Comparison of ENCODE assay signal across 8 cellular contexts in the genomic region with DNA sequence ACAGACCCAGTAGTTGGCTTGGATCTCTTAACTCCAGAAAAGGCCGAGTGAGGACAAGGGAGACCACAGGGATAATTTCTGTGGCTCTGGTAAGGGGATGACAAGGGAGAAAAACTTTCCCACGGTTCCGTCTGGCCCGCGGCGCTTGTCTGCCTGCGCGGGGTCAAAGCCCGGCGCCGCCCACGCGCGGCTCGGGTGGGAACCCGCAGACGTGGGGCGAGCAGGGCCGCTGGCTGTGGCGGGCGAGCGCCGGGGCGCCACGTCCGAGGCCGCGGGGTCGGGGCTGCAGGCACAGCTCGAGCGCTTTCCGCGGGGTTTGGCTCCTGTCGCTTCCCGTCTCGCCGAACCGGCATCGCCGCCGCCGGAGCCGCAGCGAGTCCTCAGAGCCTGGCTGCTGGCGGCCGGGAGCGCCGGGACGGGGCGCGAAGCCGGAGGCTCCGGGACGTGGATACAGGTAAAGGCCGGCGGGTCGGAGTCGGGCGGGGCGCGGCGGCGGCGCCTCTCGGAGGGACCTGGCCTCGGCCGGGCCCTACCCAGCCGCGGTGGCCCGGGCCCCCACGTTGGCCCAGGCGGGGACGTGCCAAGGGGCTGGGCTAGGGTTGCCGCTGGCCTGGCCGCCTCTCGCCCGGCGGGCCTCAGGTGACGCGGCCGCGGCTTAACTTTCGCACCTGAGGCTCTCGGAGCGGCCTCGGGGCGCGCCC. TPM values are rescaled to one million over a fixed set of nuclear protein-coding genes. Genes with fewer than 3 reads are reported as not detected.
A peak's percentile ranks its signal among the peaks of the same experiment; 100 is the strongest.
DNase-seq lines count a peak whose midpoint lies in the region; ATAC-seq, FAIRE-seq and TF ChIP-seq lines count a peak whose summit lies in the region.

A gene with protein sequence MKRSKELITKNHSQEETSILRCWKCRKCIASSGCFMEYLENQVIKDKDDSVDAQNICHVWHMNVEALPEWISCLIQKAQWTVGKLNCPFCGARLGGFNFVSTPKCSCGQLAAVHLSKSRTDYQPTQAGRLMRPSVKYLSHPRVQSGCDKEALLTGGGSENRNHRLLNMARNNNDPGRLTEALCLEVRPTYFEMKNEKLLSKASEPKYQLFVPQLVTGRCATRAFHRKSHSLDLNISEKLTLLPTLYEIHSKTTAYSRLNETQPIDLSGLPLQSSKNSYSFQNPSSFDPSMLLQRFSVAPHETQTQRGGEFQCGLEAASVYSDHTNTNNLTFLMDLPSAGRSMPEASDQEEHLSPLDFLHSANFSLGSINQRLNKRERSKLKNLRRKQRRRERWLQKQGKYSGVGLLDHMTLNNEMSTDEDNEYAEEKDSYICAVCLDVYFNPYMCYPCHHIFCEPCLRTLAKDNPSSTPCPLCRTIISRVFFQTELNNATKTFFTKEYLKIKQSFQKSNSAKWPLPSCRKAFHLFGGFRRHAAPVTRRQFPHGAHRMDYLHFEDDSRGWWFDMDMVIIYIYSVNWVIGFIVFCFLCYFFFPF (plus strand): TSS at position 344 of the 701 bp plus-strand sequence. CDS start 34,965 bp downstream, outside the sequence.

- ATAC-seq in HG03469 (IDR thresholded peaks at IDR 0.05; ENCODE audit: unreplicated experiment) (peak; percentile 32), psoas muscle (peak; percentile 88 to 93 (median 92)), GM18519 (IDR thresholded peaks at IDR 0.05; ENCODE audit: low FRiP score, unreplicated experiment) (no peak)

- FAIRE-seq in GM12891 (lab: Jason Lieb, UNC) (no peak), astrocyte (lab: Jason Lieb, UNC) (no peak), GM19239 (lab: Jason Lieb, UNC) (no peak)

- no peaks in the 10 kb centered on the region for H3K9me2 ChIP-seq in hepatocyte (replicated peaks; ENCODE audit: insufficient read depth)

- DNase-seq in GM12891 (ENCODE audit: insufficient read length, low spot score): peak; percentile 12
- DNase-seq in astrocyte (ENCODE audit: low read depth): peak; percentile 36
- peak; percentile 73 for DNase-seq in hepatocyte (ENCODE audit: low spot score)
- peak; percentile 48 to 79 for DNase-seq in psoas muscle
- no peak for DNase-seq in GM19239 (ENCODE audit: insufficient read length, low spot score)
- DNase-seq in RPMI8226: no peak

- H3K9me3 ChIP-seq in astrocyte (ENCODE audit: insufficient read depth, low read depth, low read length) (no peaks in the 10 kb centered on the region), hepatocyte (ENCODE audit: low read depth) (no peaks in the 10 kb centered on the region), psoas muscle (no peaks in the 10 kb centered on the region)

- H3K9ac ChIP-seq in astrocyte (ENCODE audit: low read length): peak within 1 kb of the TSS; percentile 78

- TF ChIP-seq CTCF in astrocyte (IDR thresholded peaks at IDR 0.05; ENCODE audit: insufficient read depth, low read depth, low read length): no peak
- TF ChIP-seq CTCF in hepatocyte (IDR thresholded peaks at IDR 0.05; ENCODE audit: poor library complexity): no peak
- no peak for TF ChIP-seq CTCF in psoas muscle (IDR thresholded peaks at IDR 0.05)

- peaks cover 5% of the 10 kb centered on the region for H3K27me3 Mint-ChIP-seq in astrocyte (ENCODE audit: low read depth, unreplicated experiment)

- peak within 1 kb of the TSS; percentile 87 for H2AFZ ChIP-seq in astrocyte (ENCODE audit: low read depth, low read length)
- H2AFZ ChIP-seq in hepatocyte: peak within 1 kb of the TSS; percentile 97

- no peaks in the 10 kb centered on the region for H3K36me3 ChIP-seq in astrocyte (ENCODE audit: insufficient read depth, low read length)
- no peaks in the 10 kb centered on the region for H3K36me3 ChIP-seq in hepatocyte (replicated peaks; ENCODE audit: insufficient read depth, low read depth)
- no peaks in the 10 kb centered on the region for H3K36me3 ChIP-seq in psoas muscle (ENCODE audit: insufficient read depth in 1 of 2, low read depth in 1 of 2)

- H3K36me3 Mint-ChIP-seq in astrocyte (ENCODE audit: low read depth, unreplicated experiment): no peaks in the 10 kb centered on the region

- H3K4me3 ChIP-seq in astrocyte (ENCODE audit: insufficient read depth, low read depth, low read length) (peak within 1 kb of the TSS; percentile 70), hepatocyte (peak within 1 kb of the TSS; percentile 83), psoas muscle (peak within 1 kb of the TSS; percentile 92)

- H3K27ac Mint-ChIP-seq in astrocyte (ENCODE audit: unreplicated experiment): peak within 1 kb of the TSS; percentile 88

- H3K27ac ChIP-seq in astrocyte (ENCODE audit: low read depth, low read length) (no peak within 1 kb of the TSS), hepatocyte (peak within 1 kb of the TSS; percentile 47), psoas muscle (peak within 1 kb of the TSS; percentile 78)

- H3K4me1 ChIP-seq in astrocyte (ENCODE audit: insufficient read depth, low read length) (peaks cover 6% of the 10 kb centered on the region), hepatocyte (ENCODE audit: insufficient read depth) (no peaks in the 10 kb centered on the region), psoas muscle (peaks cover 7% of the 10 kb centered on the region)

- no peaks in the 10 kb centered on the region for H4K20me1 ChIP-seq in astrocyte (ENCODE audit: insufficient read depth, low read length)
- no peaks in the 10 kb centered on the region for H4K20me1 ChIP-seq in hepatocyte (ENCODE audit: insufficient read depth, poor library complexity, severe bottlenecking)

- H3K4me2 ChIP-seq in astrocyte (ENCODE audit: low read length) (peak within 1 kb of the TSS; percentile 87), hepatocyte (peak within 1 kb of the TSS; percentile 93)

- no peak for TF ChIP-seq POLR2A in GM12891 (IDR thresholded peaks at IDR 0.05; ENCODE audit: low read depth, low read length)

- under 1% methylated on average over 61 of the region's 88 CpGs for WGBS in hepatocyte (ENCODE audit: low lambda C conversion rate, missing lambda C conversion rate)
- 0 to 1% (median 0%) methylated on average over 70 to 88 of the region's 88 CpGs for WGBS in psoas muscle, 3 donors

- peak within 1 kb of the TSS; percentile 92 for H3K4me3 Mint-ChIP-seq in astrocyte (ENCODE audit: unreplicated experiment)

- no peaks in the 10 kb centered on the region for H3K4me1 Mint-ChIP-seq in astrocyte (ENCODE audit: low read depth, unreplicated experiment)

- intact Hi-C loops in psoas muscle (cut with DNase I): no loop called here

- H3K27me3 ChIP-seq in astrocyte (ENCODE audit: insufficient read depth, low read length): no peaks in the 10 kb centered on the region
- peaks cover 34% of the 10 kb centered on the region for H3K27me3 ChIP-seq in hepatocyte
- no peaks in the 10 kb centered on the region for H3K27me3 ChIP-seq in psoas muscle (ENCODE audit: insufficient read depth in 3 of 3, low read length in 2 of 3)

- no peaks in the 10 kb centered on the region for H3K9me3 Mint-ChIP-seq in astrocyte (ENCODE audit: unreplicated experiment)

- no peaks in the 10 kb centered on the region for H3K79me2 ChIP-seq in astrocyte (ENCODE audit: insufficient read depth, low read length)
- no peaks in the 10 kb centered on the region for H3K79me2 ChIP-seq in hepatocyte

TF ChIP-seq in GM12891, 5 proteins besides CTCF, POLR2A, EP300 and RAD21:
- TF ChIP-seq POLR2AphosphoS5 (IDR thresholded peaks at IDR 0.05; ENCODE audit: low read depth, low read length) (no peak), TAF1 (IDR thresholded peaks at IDR 0.05; ENCODE audit: low read depth, low read length) (no peak), SPI1 (IDR thresholded peaks at IDR 0.05; ENCODE audit: low read depth, low read length) (no peak), POU2F2 (IDR thresholded peaks at IDR 0.05; ENCODE audit: low read depth, low read length) (no peak), PAX5 (IDR thresholded peaks at IDR 0.05; ENCODE audit: insufficient read depth, low read length, severe bottlenecking) (no peak)

RNA-seq across cellular contexts. Expression of the gene that starts here (rescaled TPM):
- polyA plus RNA-seq in GM12891 (2012; ENCODE audit: low read depth, missing spikeins): not detected
- total RNA-seq in astrocyte (4.6 and 5.4 TPM in 2 replicates), hepatocyte (4.4 and 4.7 TPM in 2 replicates), psoas muscle (1 to 10 TPM; 4.6 to 8.9 (median 7.6) TPM)
- polyA plus RNA-seq in hepatocyte (3.0 and 4.0 TPM in 2 replicates), psoas muscle (1 to 10 TPM in 1 of 3 donors, under 1 TPM in 2; 0.21 to 1.3 (median 0.62) TPM)

Comparison
In these comparisons a context has a peak if more than half of its experiments do, and no peak if none do; other contexts are left out.
1. DNase-seq: peak in GM12891 (single experiment), astrocyte (single experiment), hepatocyte (single experiment) and psoas muscle (2 of 2); none in GM19239 (single experiment) and RPMI8226 (single experiment).
2. Peak in every context shown above with its lines, with median percentiles within 50 percentile points of each other: H3K4me3 ChIP-seq.